ENCODE assay signal across 13 cellular contexts in genomic region chr1:17096584-17096983, GRCh38. TPM values are rescaled to one million over a fixed set of nuclear protein-coding genes. Genes with fewer than 3 reads are reported as not detected.
DNase-seq lines count a peak whose midpoint lies in the region; ATAC-seq, FAIRE-seq and TF ChIP-seq lines count a peak whose summit lies in the region.
"Had no signal": no experiment of that assay in that cellular context is flagged by ENCODE, and none has a peak within 500 bp of the region (broad histone marks: within the 10 kb centered on the region; RNA-seq: fewer than 3 reads in every experiment).

No MANE protein-coding gene starts in this region.

- H4K20me1 ChIP-seq in GM12878 (ENCODE audit: control insufficient read depth, insufficient read depth), result no peaks in the 10 kb centered on the region

- no peak overlapping the region for H3K4me3 Mint-ChIP-seq in Caco-2 (ENCODE audit: unreplicated experiment)
- H3K4me3 Mint-ChIP-seq: CD8-positive, alpha-beta memory T cell; IgD-negative memory B cell had no signal

- no peak for TF ChIP-seq EP300 in GM12878 (IDR thresholded peaks at IDR 0.05; ENCODE audit: borderline replicate concordance in 1 of 2, control insufficient read depth in 1 of 2, low read depth in 2 of 2, low read length in 2 of 2)

- ATAC-seq in GM12878, result no peak
- ATAC-seq in gastrocnemius medialis, result no peak
- ATAC-seq: A549 had no signal

- H3K4me1 Mint-ChIP-seq in Caco-2 (ENCODE audit: low read depth, unreplicated experiment), result peaks cover 7% of the 10 kb centered on the region
- H3K4me1 Mint-ChIP-seq: CD8-positive, alpha-beta memory T cell; IgD-negative memory B cell had no signal

- POLR2A ChIA-PET in GM12878 (lab: Charles Lee), result interaction anchor here (1.1 to 3.1 kb wide), 2 partner anchors 15 to 24 kb away, joined by 3 to 12 read pairs; no protein-coding TSS in a partner anchor
- POLR2A ChIA-PET in RWPE1 (lab: Yijun Ruan, JAX; ENCODE audit: low non-redundant PET), result no interaction called here
- POLR2A ChIA-PET in Caco-2 (lab: Charles Lee), result no interaction called here

- RAD21 ChIA-PET in GM12878 (lab: Charles Lee; ENCODE audit: unreplicated experiment), result interaction anchor here (1.4 kb wide), 2 partner anchors 17 to 24 kb away, joined by 3 to 4 read pairs; no protein-coding TSS in a partner anchor

- SMC1A ChIA-PET in GM12878 (lab: Charles Lee; ENCODE audit: uncharacterized antibody, unreplicated experiment), result interaction anchor here (1.4 kb wide), 1 partner anchor 36 kb away, joined by 3 read pairs; no protein-coding TSS in a partner anchor

- H2AFZ ChIP-seq in GM12878 (ENCODE audit: control insufficient read depth, low read depth, low read length), result no peak overlapping the region
- H2AFZ ChIP-seq: GM23248 had no signal

- no peaks in the 10 kb centered on the region for H3K9me3 Mint-ChIP-seq in Caco-2 (ENCODE audit: unreplicated experiment)
- H3K9me3 Mint-ChIP-seq: CD8-positive, alpha-beta memory T cell had no signal

- no peak overlapping the region for H3K4me2 ChIP-seq in GM12878 (ENCODE audit: control insufficient read depth, insufficient read depth)
- H3K4me2 ChIP-seq: A549 had no signal

- FAIRE-seq in GM12878 (lab: Jason Lieb, UNC), result no peak
- FAIRE-seq: A549, GM18507 had no signal

- BruUV-seq in GM12878 (replicated peaks; lab: Mats Ljungman, UMichigan), result no TSS peak
- no TSS peak for BruUV-seq in Caco-2 (replicated peaks; lab: Mats Ljungman, UMichigan)

- no peaks in the 10 kb centered on the region; the same call in 2 of the 3 replicates for H3K9me3 ChIP-seq in GM12878 (replicated peaks; ENCODE audit: control insufficient read depth, insufficient read depth, low read length)
- H3K9me3 ChIP-seq in gastrocnemius medialis, result no peaks in the 10 kb centered on the region
- no peaks in the 10 kb centered on the region for H3K9me3 ChIP-seq in Caco-2
- H3K9me3 ChIP-seq: A549 had no signal

- 0% methylated on average over 1 of the region's 1 CpG for WGBS in GM12878 (ENCODE audit: insufficient coverage, insufficient replicate concordance, low lambda C conversion rate, missing lambda C conversion rate)

- no peak overlapping the region for H3K9ac ChIP-seq in GM12878 (ENCODE audit: control insufficient read depth, insufficient read depth, low read length)
- H3K9ac ChIP-seq: GM23248 had no signal

- in situ Hi-C loops in GM12878 (cut with MboI) (no loop called here), gastrocnemius medialis (cut with MboI; ENCODE audit: low sequenced_read_pairs in 4 of 4) (no loop called here)

- CTCF ChIA-PET in GM12878 (lab: Yijun Ruan, JAX), result no interaction called here
- CTCF ChIA-PET in RWPE1 (lab: Yijun Ruan, JAX), result no interaction called here
- CTCF ChIA-PET in Caco-2 (lab: Charles Lee), result no interaction called here

- H3K4me3 ChIP-seq in GM12878 (no peak overlapping the region), dorsolateral prefrontal cortex (no peak overlapping the region), gastrocnemius medialis (no peak overlapping the region), Caco-2 (ENCODE audit: low read depth, low read length) (no peak overlapping the region)
- H3K4me3 ChIP-seq: A549, GM23248 had no signal

- H3K27me3 ChIP-seq in GM12878 (replicated peaks in 1 of 2; ENCODE audit: control insufficient read depth in 2 of 2, insufficient read depth in 2 of 2, low read length in 1 of 2) (no peaks in the 10 kb centered on the region), dorsolateral prefrontal cortex (no peaks in the 10 kb centered on the region), gastrocnemius medialis (no peaks in the 10 kb centered on the region), Caco-2 (replicated peaks; ENCODE audit: control insufficient read depth, insufficient read depth, low read length) (no peaks in the 10 kb centered on the region)

- no peak overlapping the region for H3K27ac ChIP-seq in GM12878 (ENCODE audit: control insufficient read depth, insufficient read depth)
- peak overlapping the region in 55 of 59 donors; percentile 34 to 100 (median 90) for H3K27ac ChIP-seq in dorsolateral prefrontal cortex
- peak overlapping the region; percentile 89 to 97 (median 96) for H3K27ac ChIP-seq in gastrocnemius medialis
- H3K27ac ChIP-seq in RWPE1, result no peak overlapping the region
- H3K27ac ChIP-seq: A549, GM23248 had no signal

- no peak for TF ChIP-seq RAD21 in GM12878 (IDR thresholded peaks at IDR 0.05; ENCODE audit: insufficient read depth, low read depth, low read length)

- H3K27ac Mint-ChIP-seq in Caco-2 (ENCODE audit: unreplicated experiment), result no peak overlapping the region
- H3K27ac Mint-ChIP-seq: IgD-negative memory B cell had no signal

- H3K36me3 Mint-ChIP-seq in Caco-2 (ENCODE audit: insufficient read depth, unreplicated experiment), result no peaks in the 10 kb centered on the region
- H3K36me3 Mint-ChIP-seq: CD8-positive, alpha-beta memory T cell; IgD-negative memory B cell had no signal

- no peaks in the 10 kb centered on the region for H3K79me2 ChIP-seq in GM12878 (ENCODE audit: control insufficient read depth, insufficient read depth, low read length)

- H3K4me1 ChIP-seq in GM12878 (ENCODE audit: control insufficient read depth, insufficient read depth, low read length) (no peaks in the 10 kb centered on the region), gastrocnemius medialis (peaks cover 58 to 93% of the 10 kb centered on the region in 2 donors), Caco-2 (peaks cover 15% of the 10 kb centered on the region)
- H3K4me1 ChIP-seq: A549 had no signal

- H3K36me3 ChIP-seq in GM12878 (ENCODE audit: control insufficient read depth in 2 of 2, insufficient read depth in 2 of 2, low read length in 1 of 2) (no peaks in the 10 kb centered on the region), gastrocnemius medialis (peaks cover 0 to 25% of the 10 kb centered on the region in 2 donors), Caco-2 (ENCODE audit: control insufficient read depth, insufficient read depth, low read length) (no peaks in the 10 kb centered on the region)

- no peak for TF ChIP-seq POLR2A in GM12878 (IDR thresholded peaks at IDR 0.05; ENCODE audit: low read depth, low read length)
- TF ChIP-seq POLR2A in gastrocnemius medialis (IDR thresholded peaks at IDR 0.05), result no peak

- TF ChIP-seq CTCF in GM12878 (IDR thresholded peaks at IDR 0.05 in 2 of 3, conservative IDR thresholded peaks at IDR 0.05 in 1 of 3; ENCODE audit: control insufficient read depth in 2 of 3, extremely low read depth in 1 of 3, insufficient read depth in 1 of 3, low read depth in 3 of 3, low read length in 3 of 3), result no peak
- no peak for TF ChIP-seq CTCF in dorsolateral prefrontal cortex (IDR thresholded peaks at IDR 0.05 in 54 of 56, conservative IDR thresholded peaks at IDR 0.05 in 2 of 56; ENCODE audit: low read depth in 1 of 56, partially characterized antibody in 56 of 56)
- no peak for TF ChIP-seq CTCF in gastrocnemius medialis (IDR thresholded peaks at IDR 0.05 in 4 of 5, conservative IDR thresholded peaks at IDR 0.05 in 1 of 5)
- TF ChIP-seq CTCF in RWPE1 (conservative IDR thresholded peaks at IDR 0.05; ENCODE audit: low read depth), result no peak
- TF ChIP-seq CTCF in Caco-2 (IDR thresholded peaks at IDR 0.05; ENCODE audit: insufficient read depth in 1 of 2, low read depth in 1 of 2, low read length in 1 of 2, severe bottlenecking in 1 of 2, unreplicated experiment in 1 of 2), result no peak

- no peaks in the 10 kb centered on the region for H3K27me3 Mint-ChIP-seq in Caco-2 (ENCODE audit: insufficient read depth, unreplicated experiment)

- DNase-seq in GM12878 (ENCODE audit: low read depth, low spot score), result no peak
- DNase-seq in dorsolateral prefrontal cortex, result no peak
- DNase-seq in gastrocnemius medialis, result no peak
- no peak for DNase-seq in iPS-NIHi7 (ENCODE audit: extremely low spot score)
- no peak for DNase-seq in RWPE1 (ENCODE audit: low spot score)
- DNase-seq in Caco-2, result no peak
- DNase-seq: CD8-positive, alpha-beta memory T cell; GM23248; H7 had no signal

- intact Hi-C loops in GM12878 (cut with micrococcal nuclease; ENCODE audit: unreplicated experiment) (no loop called here), dorsolateral prefrontal cortex (cut with DNase I) (no loop called here), gastrocnemius medialis (cut with DNase I; ENCODE audit: low total_unique reads) (no loop called here), Caco-2 (cut with micrococcal nuclease; ENCODE audit: unreplicated experiment) (no loop called here)

RNA-seq across cellular contexts. Expression of gene PADI2, which starts 22.7 kb away (rescaled TPM):
- total RNA-seq in GM12878 (2013; cell fraction: nucleolus; rRNA removed), result 46.4 and 54.7 TPM in 2 replicates
- 0.05 and 0.06 TPM in 2 replicates for total RNA-seq in GM12878 (2014; rRNA removed)
- 0.09 TPM in 2 replicates for total RNA-seq in GM12878 (2014; rRNA removed; fragmentation: Illumina TruSeq; extraction: Trizol)
- 0.18 and 0.21 TPM in 2 replicates for total RNA-seq in GM12878 (2021)
- 0.33 TPM for polyA plus RNA-seq in GM12878 (2011; ENCODE audit: low read depth)
- polyA plus RNA-seq in GM12878 (2011; rRNA removed), result 1.9 and 3.0 TPM in 2 replicates
- 2.3 and 2.7 TPM in 2 replicates for polyA plus RNA-seq in GM12878 (2011; cell fraction: cytosol; rRNA removed)
- polyA plus RNA-seq in GM12878 (2011; cell fraction: nucleus; rRNA removed), result 7.6 and 15.7 TPM in 2 replicates
- polyA plus RNA-seq in GM12878 (2012), result 0.61 and 1.5 TPM in 2 replicates
- 0.06 and 0.19 TPM in 2 replicates for polyA plus RNA-seq in GM12878 (2014; fragmentation: Illumina TruSeq; extraction: Trizol)
- under 1 TPM; 0.05 to 0.09 TPM for polyA plus RNA-seq in GM12878 (2014; fragmentation: Nextera tagmentation; extraction: Ambion mirVana)
- polyA plus RNA-seq in GM12878 (2014; rRNA removed), result 0.09 and 0.10 TPM in 2 replicates
- under 1 TPM in 1 of 2 experiments, not detected in 1; 0.17 TPM for polyA plus RNA-seq in GM12878 (2016; fragmentation: Nextera tagmentation; extraction: Ambion mirVana)
- 3.7 and 4.6 TPM in 2 replicates for polyA minus RNA-seq in GM12878 (2011; rRNA and poly(A)+ RNA removed)
- 1.9 and 2.0 TPM in 2 replicates for polyA minus RNA-seq in GM12878 (2011; cell fraction: cytosol; rRNA and poly(A)+ RNA removed)
- polyA minus RNA-seq in GM12878 (2011; cell fraction: nucleus; rRNA and poly(A)+ RNA removed), result 2.1 and 2.3 TPM in 2 replicates
- 100 to 1,000 TPM in 75 of 120 experiments, 10 to 100 TPM in 45; 50.7 to 418 (median 112) TPM for total RNA-seq in dorsolateral prefrontal cortex
- 100 to 1,000 TPM; 156 to 176 (median 171) TPM for total RNA-seq in gastrocnemius medialis
- total RNA-seq in Caco-2 (2022), result 0.73 and 0.84 TPM in 2 replicates
- total RNA-seq: CD8-positive, alpha-beta memory T cell; HT1080 had no signal
- polyA plus RNA-seq: CD8-positive, alpha-beta memory T cell had no signal

RNA-seq across cellular contexts. Expression of gene SDHB, which starts 42.8 kb away (rescaled TPM):
- 55.7 and 56.3 TPM in 2 replicates for total RNA-seq in GM12878 (2013; cell fraction: nucleolus; rRNA removed)
- total RNA-seq in GM12878 (2014; rRNA removed) (185 and 207 TPM in 2 replicates), GM12878 (2014; rRNA removed; fragmentation: Illumina TruSeq; extraction: Trizol) (147 and 157 TPM in 2 replicates), GM12878 (2021) (122 and 124 TPM in 2 replicates), dorsolateral prefrontal cortex (100 to 1,000 TPM in 9 of 120 experiments, 10 to 100 TPM in 111; 48.8 to 115 (median 83.6) TPM), gastrocnemius medialis (100 to 1,000 TPM; 238 to 405 (median 328) TPM), Caco-2 (2022) (85.1 and 91.5 TPM in 2 replicates)
- 68.9 TPM for polyA plus RNA-seq in GM12878 (2011; ENCODE audit: low read depth)
- polyA plus RNA-seq in GM12878 (2011; rRNA removed) (319 and 379 TPM in 2 replicates), GM12878 (2014; fragmentation: Illumina TruSeq; extraction: Trizol) (192 and 230 TPM in 2 replicates), GM12878 (2014; fragmentation: Nextera tagmentation; extraction: Ambion mirVana) (100 to 1,000 TPM; 101 to 215 TPM), GM12878 (2014; rRNA removed) (164 and 174 TPM in 2 replicates), GM12878 (2016; fragmentation: Nextera tagmentation; extraction: Ambion mirVana) (100 to 1,000 TPM; 249 to 263 TPM)
- 203 and 219 TPM in 2 replicates for polyA plus RNA-seq in GM12878 (2011; cell fraction: cytosol; rRNA removed)
- 140 and 142 TPM in 2 replicates for polyA plus RNA-seq in GM12878 (2011; cell fraction: nucleus; rRNA removed)
- 83.3 and 94.6 TPM in 2 replicates for polyA plus RNA-seq in GM12878 (2012)
- polyA minus RNA-seq in GM12878 (2011; rRNA and poly(A)+ RNA removed), result 175 and 344 TPM in 2 replicates
- 61.1 and 65.6 TPM in 2 replicates for polyA minus RNA-seq in GM12878 (2011; cell fraction: cytosol; rRNA and poly(A)+ RNA removed)
- polyA minus RNA-seq in GM12878 (2011; cell fraction: nucleus; rRNA and poly(A)+ RNA removed), result 35.7 and 49.8 TPM in 2 replicates

Comparison
In these comparisons a context has a peak if more than half of its experiments do, and no peak if none do; other contexts are left out.
1. H3K27ac ChIP-seq: peak in dorsolateral prefrontal cortex (55 of 59) and gastrocnemius medialis (4 of 4); none in GM12878 (single experiment) and RWPE1 (single experiment).